Comparison of ENCODE assay signal across 8 cellular contexts in the genomic region with DNA sequence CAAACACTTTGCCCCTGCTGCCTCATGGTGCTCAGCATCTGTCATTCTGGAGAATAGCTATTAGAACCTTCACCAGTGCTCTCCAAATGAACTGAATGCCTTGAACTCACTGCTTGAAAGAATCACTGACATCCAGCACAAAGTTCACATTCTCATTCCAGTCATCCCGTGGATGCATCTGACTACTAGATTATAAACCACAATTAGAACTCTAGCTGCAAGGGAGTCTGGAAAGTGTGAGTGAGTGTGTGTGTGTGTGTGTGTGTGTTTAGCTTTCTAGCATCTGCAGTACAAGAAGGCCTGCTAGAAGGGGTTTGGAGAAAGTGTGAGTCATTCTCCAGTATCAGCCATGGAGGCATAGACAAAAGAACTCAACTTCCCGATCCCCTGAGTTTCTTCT.
"Had no signal": no experiment of that assay in that cellular context is flagged by ENCODE, and none has a peak within 500 bp of the region (broad histone marks: within the 10 kb centered on the region; RNA-seq: fewer than 3 reads in every experiment).

No MANE protein-coding gene starts in this region.

- H3K4me3 ChIP-seq: K562 had no signal

- ATAC-seq: HepG2, K562 had no signal

- H3K27ac ChIP-seq: HL-60 had no signal

- H3K4me3 Mint-ChIP-seq: IgD-negative memory B cell had no signal

- DNase-seq: IMR-90, KBM-7, KG1 had no signal

- FAIRE-seq: HepG2, HTR-8/SVneo, K562 had no signal

- H3K4me1 Mint-ChIP-seq: IgD-negative memory B cell had no signal

- H3K36me3 Mint-ChIP-seq: IgD-negative memory B cell had no signal

- H3K27ac Mint-ChIP-seq: IgD-negative memory B cell had no signal
